27 cellular contexts compared by ENCODE assay signal in the genomic region with DNA sequence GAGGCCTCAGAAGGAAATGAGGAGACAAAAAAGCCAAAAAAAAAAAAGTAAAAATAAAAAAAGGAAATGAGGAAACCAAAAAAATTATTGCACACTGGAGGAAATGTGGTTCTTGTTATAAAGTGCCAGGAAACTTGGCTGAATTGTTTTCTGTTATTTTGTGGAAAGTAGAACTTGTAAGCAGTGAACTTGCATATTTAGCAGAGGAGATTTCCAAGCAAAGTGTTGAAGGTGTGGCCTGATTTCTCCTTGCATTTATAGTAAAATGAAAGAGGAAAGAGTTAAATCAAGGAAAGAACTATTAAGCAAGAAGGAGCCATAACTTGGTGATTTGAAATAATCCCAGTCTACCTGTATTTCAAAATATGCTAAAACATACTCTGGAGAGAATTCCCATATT.
"Had no signal": no experiment of that assay in that cellular context is flagged by ENCODE, and none has a peak within 500 bp of the region (broad histone marks: within the 10 kb centered on the region; RNA-seq: fewer than 3 reads in every experiment).

No MANE protein-coding gene starts in this region.

- H3K27me3 Mint-ChIP-seq: type B pancreatic cell had no signal

- H3K36me3 Mint-ChIP-seq: stimulated activated memory B cell treated with anti-CD40 and anti-IgM and Interleukin-4, amounts not matched to agents 10 μg/mL and 1 μg/mL and 100 μg/mL, for 72 hours; type B pancreatic cell had no signal

- H3K27ac ChIP-seq: breast epithelium, ovary, prostate gland, sigmoid colon, uterus had no signal

- H3K9me3 Mint-ChIP-seq: type B pancreatic cell had no signal

- H3K9me3 ChIP-seq: ovary, prostate gland, uterus had no signal

- DNase-seq: activated CD4-positive, alpha-beta T cell treated with anti-CD3 and anti-CD28 coated beads for 36 hours; activated CD4-positive, CD25-positive, alpha-beta regulatory T cell; activated effector memory CD4-positive, alpha-beta T cell treated with Interleukin-2 at 50 U/mL for 16 hours; activated naive CD4-positive, alpha-beta T cell treated with Interleukin-2 at 50 U/mL for 16 hours; activated T-cell treated with anti-CD3 and anti-CD28 coated beads, Interleukin-2, amount 50 U/mL, for 4 hours; amygdala; central memory CD4-positive, alpha-beta T cell; endodermal cell; foreskin fibroblast; head of caudate nucleus; hippocampal formation; left cardiac atrium; mammary epithelial cell; ovary; retina; sigmoid colon; small intestine; stimulated activated CD4-positive, alpha-beta T cell treated with anti-CD3 and anti-CD28 coated beads, Interleukin-4, amount 100 ng/mL, for 24 hours; stimulated activated naive CD8-positive, alpha-beta T cell treated with anti-CD3 and anti-CD28 coated beads, Interleukin-15, amount 100 ng/mL, for 72 hours; substantia nigra; uterus had no signal

- H3K4me1 Mint-ChIP-seq: endodermal cell; nephron; stimulated activated memory B cell treated with anti-CD40 and anti-IgM and Interleukin-4, amounts not matched to agents 10 μg/mL and 1 μg/mL and 100 μg/mL, for 72 hours had no signal

- H3K4me3 ChIP-seq: breast epithelium, ovary, prostate gland, sigmoid colon, uterus had no signal

- ATAC-seq: activated CD4-positive, alpha-beta T cell treated with anti-CD3 and anti-CD28 coated beads for 36 hours; activated T-cell treated with anti-CD3 and anti-CD28 coated beads, Interleukin-2, amount 50 U/mL, for 4 hours; esophagus mucosa; left cardiac atrium; stimulated activated memory B cell treated with anti-CD40 and anti-IgM and Interleukin-4, amounts not matched to agents 10 μg/mL and 1 μg/mL and 100 μg/mL, for 72 hours; stimulated activated naive CD8-positive, alpha-beta T cell treated with anti-CD3 and anti-CD28 coated beads, Interleukin-15, amount 100 ng/mL, for 72 hours had no signal

- H3K4me3 Mint-ChIP-seq: activated CD4-positive, alpha-beta T cell treated with anti-CD3 and anti-CD28 coated beads for 36 hours; activated T-cell treated with anti-CD3 and anti-CD28 coated beads, Interleukin-2, amount 50 U/mL, for 4 hours; endodermal cell; nephron; stimulated activated memory B cell treated with anti-CD40 and anti-IgM and Interleukin-4, amounts not matched to agents 10 μg/mL and 1 μg/mL and 100 μg/mL, for 72 hours; stimulated activated naive CD8-positive, alpha-beta T cell treated with anti-CD3 and anti-CD28 coated beads, Interleukin-15, amount 100 ng/mL, for 72 hours; type B pancreatic cell had no signal

- H3K36me3 ChIP-seq: breast epithelium, ovary, prostate gland, sigmoid colon, uterus had no signal

- H3K27ac Mint-ChIP-seq: activated CD4-positive, alpha-beta T cell treated with anti-CD3 and anti-CD28 coated beads for 36 hours; endodermal cell; nephron; stimulated activated memory B cell treated with anti-CD40 and anti-IgM and Interleukin-4, amounts not matched to agents 10 μg/mL and 1 μg/mL and 100 μg/mL, for 72 hours; stimulated activated naive CD8-positive, alpha-beta T cell treated with anti-CD3 and anti-CD28 coated beads, Interleukin-15, amount 100 ng/mL, for 72 hours; type B pancreatic cell had no signal

- H3K4me1 ChIP-seq: breast epithelium, prostate gland, uterus had no signal

- H3K27me3 ChIP-seq: breast epithelium, ovary, sigmoid colon, uterus had no signal
